1 cellular context compared by ENCODE assay signal in genomic region chr1:1146026-1146425, GRCh38.
TF ChIP-seq lines count a peak whose summit lies in the region.

No MANE protein-coding gene starts in this region.

TF ChIP-seq in WTC11, 78 proteins besides CTCF, POLR2A, EP300 and RAD21 (continued from another document):
- TF ChIP-seq E2F5 (CRISPR knock-in tag; IDR thresholded peaks at IDR 0.05) (no peak), ZNF281 (CRISPR knock-in tag; IDR thresholded peaks at IDR 0.05) (no peak), MAX (CRISPR knock-in tag; IDR thresholded peaks at IDR 0.05) (no peak), NFE2L1 (CRISPR knock-in tag; IDR thresholded peaks at IDR 0.05) (no peak), ZMAT4 (CRISPR knock-in tag; IDR thresholded peaks at IDR 0.05) (no peak), CBFB (CRISPR knock-in tag; IDR thresholded peaks at IDR 0.05; ENCODE audit: low read depth) (no peak), FOXP4 (CRISPR knock-in tag; IDR thresholded peaks at IDR 0.05) (no peak), RORB (CRISPR knock-in tag; IDR thresholded peaks at IDR 0.05) (no peak), ZNF138 (CRISPR knock-in tag; conservative IDR thresholded peaks at IDR 0.05) (no peak), ZNF423 (CRISPR knock-in tag; IDR thresholded peaks at IDR 0.05) (no peak), KAT7 (CRISPR knock-in tag; IDR thresholded peaks at IDR 0.05; ENCODE audit: borderline replicate concordance) (no peak)
